ENCODE assay signal across 1 cellular context in genomic region chr17:30104575-30105339, GRCh38.
A peak's percentile ranks its signal among the peaks of the same experiment; 100 is the strongest.
TF ChIP-seq lines count a peak whose summit lies in the region.

No MANE protein-coding gene starts in this region.

TF ChIP-seq in HEK293, 187 proteins besides CTCF, POLR2A, EP300 and RAD21 (continued from another document and continues in another):
- no peak for TF ChIP-seq HOXA7 (CRISPR knock-in tag; IDR thresholded peaks at IDR 0.05; ENCODE audit: borderline replicate concordance)
- TF ChIP-seq ZNF223 (tag by site-specific recombination; IDR thresholded peaks at IDR 0.05) = no peak
- no peak for TF ChIP-seq ZNF37A (tag by site-specific recombination; IDR thresholded peaks at IDR 0.05)
- TF ChIP-seq ZNF837 (tag by site-specific recombination; IDR thresholded peaks at IDR 0.05) = no peak
- TF ChIP-seq ZNF843 (tag by site-specific recombination; IDR thresholded peaks at IDR 0.05) = 0 out of 2 replicates have a peak, but pooled peaks have one; percentile 33
- TF ChIP-seq PRDM6 (tag by site-specific recombination; IDR thresholded peaks at IDR 0.05) = no peak
- no peak for TF ChIP-seq MEIS1 (CRISPR knock-in tag; IDR thresholded peaks at IDR 0.05; ENCODE audit: borderline replicate concordance)
- TF ChIP-seq ZIC2 (tag by site-specific recombination; IDR thresholded peaks at IDR 0.05) = no peak; the same call in 1 of the 2 replicates
- TF ChIP-seq ZNF311 (tag by site-specific recombination; IDR thresholded peaks at IDR 0.05; ENCODE audit: borderline replicate concordance) = no peak
- TF ChIP-seq ZNF416 (tag by site-specific recombination; IDR thresholded peaks at IDR 0.05) = no peak
- TF ChIP-seq ZFHX2 (tag by site-specific recombination; conservative IDR thresholded peaks at IDR 0.05) = no peak
- no peak for TF ChIP-seq ZNF501 (tag by site-specific recombination; IDR thresholded peaks at IDR 0.05)
- TF ChIP-seq ZNF133 (tag by site-specific recombination; IDR thresholded peaks at IDR 0.05) = no peak
- no peak for TF ChIP-seq REST (tag by site-specific recombination; IDR thresholded peaks at IDR 0.05)
- no peak for TF ChIP-seq ZNF292 (tag by site-specific recombination; IDR thresholded peaks at IDR 0.05; ENCODE audit: borderline replicate concordance, low read depth)
- TF ChIP-seq KLF7 (tag by site-specific recombination; IDR thresholded peaks at IDR 0.05; ENCODE audit: borderline replicate concordance) = no peak
- peak; percentile 45; the same call in 1 of the 2 replicates for TF ChIP-seq ZNF391 (tag by site-specific recombination; IDR thresholded peaks at IDR 0.05; ENCODE audit: borderline replicate concordance, low read depth)
- TF ChIP-seq TSHZ1 (tag by site-specific recombination; IDR thresholded peaks at IDR 0.05; ENCODE audit: borderline replicate concordance) = no peak
- no peak for TF ChIP-seq PBX3 (CRISPR knock-in tag; IDR thresholded peaks at IDR 0.05)
- peak; percentile 46 for TF ChIP-seq YY1 (tag by site-specific recombination; IDR thresholded peaks at IDR 0.05)
- TF ChIP-seq ZNF776 (tag by site-specific recombination; IDR thresholded peaks at IDR 0.05; ENCODE audit: borderline replicate concordance) = no peak
- TF ChIP-seq ZNF148 (tag by site-specific recombination; IDR thresholded peaks at IDR 0.05; ENCODE audit: borderline replicate concordance) = no peak
- no peak for TF ChIP-seq ZNF433 (tag by site-specific recombination; IDR thresholded peaks at IDR 0.05; ENCODE audit: low read depth)
- no peak for TF ChIP-seq ZNF214 (tag by site-specific recombination; IDR thresholded peaks at IDR 0.05; ENCODE audit: borderline replicate concordance)
- TF ChIP-seq ZNF354C (tag by site-specific recombination; IDR thresholded peaks at IDR 0.05; ENCODE audit: borderline replicate concordance, low read depth) = no peak
- TF ChIP-seq ZNF654 (tag by site-specific recombination; IDR thresholded peaks at IDR 0.05; ENCODE audit: low read depth) = peak; percentile 98
- no peak for TF ChIP-seq ZNF114 (tag by site-specific recombination; IDR thresholded peaks at IDR 0.05)
- TF ChIP-seq ZBTB8A (tag by site-specific recombination; IDR thresholded peaks at IDR 0.05) = peak; percentile 49; the same call in 1 of the 2 replicates
- no peak for TF ChIP-seq ZNF350 (tag by site-specific recombination; IDR thresholded peaks at IDR 0.05)
- TF ChIP-seq ZNF600 (tag by site-specific recombination; IDR thresholded peaks at IDR 0.05) = peak; percentile 54; the same call in 1 of the 2 replicates
- 0 out of 2 replicates have a peak, but pooled peaks have one; percentile 17 for TF ChIP-seq ZNF488 (tag by site-specific recombination; IDR thresholded peaks at IDR 0.05)
- no peak for TF ChIP-seq ZNF121 (tag by site-specific recombination; IDR thresholded peaks at IDR 0.05)
- no peak for TF ChIP-seq ZNF830 (tag by site-specific recombination; IDR thresholded peaks at IDR 0.05; ENCODE audit: low read depth)
- TF ChIP-seq INSM2 (tag by site-specific recombination; IDR thresholded peaks at IDR 0.05) = no peak
- no peak for TF ChIP-seq ZNF621 (tag by site-specific recombination; IDR thresholded peaks at IDR 0.05)
- TF ChIP-seq FEZF1 (tag by site-specific recombination; IDR thresholded peaks at IDR 0.05) = no peak
- 0 out of 2 replicates have a peak, but pooled peaks have one; percentile 54 for TF ChIP-seq ZFP37 (tag by site-specific recombination; IDR thresholded peaks at IDR 0.05)
- TF ChIP-seq ZNF747 (tag by site-specific recombination; IDR thresholded peaks at IDR 0.05) = no peak
- no peak for TF ChIP-seq ZNF26 (tag by site-specific recombination; IDR thresholded peaks at IDR 0.05)
- TF ChIP-seq ZBTB11 (tag by site-specific recombination; conservative IDR thresholded peaks at IDR 0.05; ENCODE audit: low read depth) = peak; percentile 30; the same call in 1 of the 2 replicates
- no peak; the same call in 1 of the 2 replicates for TF ChIP-seq OVOL3 (tag by site-specific recombination; IDR thresholded peaks at IDR 0.05)
- TF ChIP-seq SCRT2 (tag by site-specific recombination; IDR thresholded peaks at IDR 0.05) = peak; percentile 93
